ENCODE assay signal across 26 cellular contexts in genomic region chr4:66694716-66695115, GRCh38.
"Had no signal": no experiment of that assay in that cellular context is flagged by ENCODE, and none has a peak within 500 bp of the region (broad histone marks: within the 10 kb centered on the region; RNA-seq: fewer than 3 reads in every experiment).

No MANE protein-coding gene starts in this region.

- H3K4me3 ChIP-seq: adrenal gland, breast epithelium, coronary artery, MG63, PC-9 had no signal

- ATAC-seq: activated CD8-positive, alpha-beta T cell treated with anti-CD3 and anti-CD28 coated beads, Interleukin-2, amount 10 ng/mL, durations not matched to agents 7 days and 5 days; T-helper 17 cell; WTC11 had no signal

- H3K36me3 ChIP-seq: adrenal gland, breast epithelium, MG63 had no signal

- H3K9me3 ChIP-seq: adrenal gland, MG63 had no signal

- H3K4me1 ChIP-seq: adrenal gland, breast epithelium had no signal

- H3K27ac ChIP-seq: adrenal gland, breast epithelium, coronary artery, KMS-11, PC-9 had no signal

- H3K27me3 ChIP-seq: adrenal gland, breast epithelium, MG63 had no signal

- DNase-seq: activated CD4-positive, alpha-beta T cell treated with anti-CD3 and anti-CD28 coated beads for 48 hours; activated CD4-positive, alpha-beta T cell treated with anti-CD3 and anti-CD28 coated beads, Interleukin-2, amount 50 U/mL, for 4 hours; activated CD4-positive, CD25-positive, alpha-beta regulatory T cell treated with anti-CD3 and anti-CD28 coated beads, Interleukin-2, amount 50 U/mL, for 72 hours; activated CD8-positive, alpha-beta memory T cell treated with anti-CD3 and anti-CD28 coated beads, Interleukin-2, amount 50 U/mL, for 48 hours; activated CD8-positive, alpha-beta T cell treated with anti-CD3 and anti-CD28 coated beads, Interleukin-2, amount 10 ng/mL, durations not matched to agents 7 days and 5 days; activated naive CD4-positive, alpha-beta T cell treated with anti-CD3 and anti-CD28 coated beads, Interleukin-2, amount 50 U/mL, for 16 hours; activated naive CD8-positive, alpha-beta T cell treated with anti-CD3 and anti-CD28 coated beads, Interleukin-2, amount 10 ng/mL, durations not matched to agents 7 days and 5 days; activated T-cell treated with anti-CD3 and anti-CD28 coated beads, Interleukin-2, amount 50 U/mL, for 1 hour; adrenal gland; anterior cingulate cortex; central memory CD4-positive, alpha-beta T cell; MG63; MV-4-11; NCI-H1092 treated with DMSO at 0.1 percent for 48 hours; NCI-H1417 treated with DMSO at 0.1 percent for 48 hours; NCI-H1694; NCI-H226; NCI-H524 treated with DMSO at 0.1 percent for 48 hours; PC-9; SIG-M5; T-helper 17 cell; T-helper 9 cell had no signal
